In genomic region chr17:7018331-7018964, GRCh38 we compare ENCODE assay signal across 15 cellular contexts. TPM values are rescaled to one million over a fixed set of nuclear protein-coding genes. Genes with fewer than 3 reads are reported as not detected.
DNase-seq lines count a peak whose midpoint lies in the region; ATAC-seq, FAIRE-seq and TF ChIP-seq lines count a peak whose summit lies in the region.
"Had no signal": no experiment of that assay in that cellular context is flagged by ENCODE, and none has a peak within 500 bp of the region (broad histone marks: within the 10 kb centered on the region; RNA-seq: fewer than 3 reads in every experiment).

No MANE protein-coding gene starts in this region.

- H3K4me3 ChIP-seq in GM23248 = peak overlapping the region; percentile 68
- H3K4me3 ChIP-seq in kidney (ENCODE audit: low read length in 2 of 2) = peak overlapping the region; percentile 22 to 75
- H3K4me3 ChIP-seq in skin epidermis = peak overlapping the region; percentile 24 to 44 (median 34)

- H3K27me3 ChIP-seq in GM23248 (replicated peaks; ENCODE audit: insufficient read depth) = no peaks in the 10 kb centered on the region

- FAIRE-seq in kidney (lab: Jason Lieb, UNC) = no peak

- no peaks in the 10 kb centered on the region for H3K36me3 ChIP-seq in GM23248 (ENCODE audit: low read depth)
- no peaks in the 10 kb centered on the region for H3K36me3 ChIP-seq in kidney (ENCODE audit: control insufficient read depth in 1 of 2, insufficient read depth in 2 of 2, low read length in 2 of 2)

- H2AFZ ChIP-seq in GM23248 = peak overlapping the region; percentile 89

- no peak for ATAC-seq in GM18867 (IDR thresholded peaks at IDR 0.05; ENCODE audit: unreplicated experiment)
- ATAC-seq: foreskin keratinocyte had no signal

- 27 to 43% methylated on average over 9 to 10 of the region's 10 CpGs for WGBS in GM23248 (ENCODE audit: low coverage in 1 of 2, low lambda C conversion rate in 2 of 2, missing lambda C conversion rate in 2 of 2), 2 experiments
- WGBS in adipose tissue, 3 donors = 51 to 85% (median 69%) methylated on average over 8 to 10 of the region's 10 CpGs

- H4K20me1 ChIP-seq in GM23248 (ENCODE audit: insufficient read depth) = no peaks in the 10 kb centered on the region

- H3K79me2 ChIP-seq in GM23248 (ENCODE audit: insufficient read depth) = peaks cover 21% of the 10 kb centered on the region

- intact Hi-C loops in kidney (cut with DNase I) = no loop called here

- H3F3A ChIP-seq in GM23248 (ENCODE audit: insufficient read depth) = peaks cover 19% of the 10 kb centered on the region

- H3K9ac ChIP-seq in GM23248 (peak overlapping the region; percentile 84), kidney (ENCODE audit: low read length in 2 of 2) (peak overlapping the region; percentile 39 to 77)

- H3K27ac ChIP-seq in GM23248 (peak overlapping the region; percentile 44), adipose tissue (ENCODE audit: low read depth, low read length) (peak overlapping the region; percentile 40), kidney (ENCODE audit: low read depth in 2 of 2, low read length in 2 of 2) (peak overlapping the region; percentile 73 to 78), skin epidermis (peak overlapping the region; percentile 32 to 100 (median 93))
- H3K27ac ChIP-seq: foreskin keratinocyte, neutrophil had no signal

- peak overlapping the region; percentile 98 for H3K4me2 ChIP-seq in GM23248 (ENCODE audit: unreplicated experiment)

- no peak for TF ChIP-seq CTCF in kidney (IDR thresholded peaks at IDR 0.05; ENCODE audit: borderline replicate concordance, extremely low read depth, insufficient read depth)
- TF ChIP-seq CTCF in GM10266 (IDR thresholded peaks at IDR 0.05; ENCODE audit: control insufficient read depth, insufficient read depth, low read depth, missing control alignments) = no peak

- DNase-seq in GM23248 (peak; percentile 58), kidney (peak; percentile 85), GM10266 (ENCODE audit: extremely low spot score) (no peak), NCI-H1092 treated with DMSO at 0.1 percent for 48 hours (lab: John Stamatoyannopoulos, UW) (no peak), NCI-H1694 treated with DMSO at 0.1 percent for 48 hours (lab: John Stamatoyannopoulos, UW) (no peak)
- DNase-seq: activated gamma-delta T cell treated with Interleukin-2 at 50 U/mL for 16 hours, DMS 273 treated with DMSO at 0.1 percent for 48 hours, foreskin keratinocyte, NCI-H446 treated with DMSO at 0.1 percent for 48 hours had no signal

- H3K9me3 ChIP-seq in GM23248 (ENCODE audit: low read depth) = no peaks in the 10 kb centered on the region
- H3K9me3 ChIP-seq in kidney (ENCODE audit: control insufficient read depth in 1 of 2, low read length in 2 of 2) = no peaks in the 10 kb centered on the region
- H3K9me3 ChIP-seq: neutrophil had no signal

- H3K9me2 ChIP-seq in GM23248 (ENCODE audit: insufficient read depth) = no peaks in the 10 kb centered on the region

- H3K4me1 ChIP-seq in GM23248 (ENCODE audit: insufficient read depth) (peaks cover 33% of the 10 kb centered on the region; the same call in 1 of the 2 replicates), kidney (ENCODE audit: control insufficient read depth in 1 of 2, insufficient read depth in 1 of 2, low read depth in 1 of 2, low read length in 2 of 2) (peaks cover 11 to 21% of the 10 kb centered on the region in 2 donors)
- H3K4me1 ChIP-seq: foreskin keratinocyte had no signal

- in situ Hi-C loops in GM23248 (cut with MboI) = no loop called here

RNA-seq across cellular contexts. Expression of gene BCL6B, which starts 4.4 kb away (rescaled TPM):
- not detected in 2 replicates for total RNA-seq in GM23248 (2014; rRNA removed; shearing (Covaris generic))
- polyA plus RNA-seq in GM23248 (2016; fragmentation: Nextera tagmentation; extraction: Ambion mirVana) (not detected in 2 replicates), adipose tissue (10 to 100 TPM in 2 of 3 donors, 1 to 10 TPM in 1; 3.1 to 23.0 (median 16.6) TPM), kidney (ENCODE audit: insufficient read depth, low read depth, low replicate concordance) (4.4 TPM)
- total RNA-seq in kidney = 33.3 TPM
- total RNA-seq: HT-29 had no signal

RNA-seq across cellular contexts. Expression of gene RNASEK, which starts 6.0 kb away (rescaled TPM):
- total RNA-seq in GM23248 (2014; rRNA removed; shearing (Covaris generic)) = 130 and 211 TPM in 2 replicates
- 623 and 652 TPM in 2 replicates for polyA plus RNA-seq in GM23248 (2016; fragmentation: Nextera tagmentation; extraction: Ambion mirVana)
- 100 to 1,000 TPM; 133 to 384 (median 349) TPM for polyA plus RNA-seq in adipose tissue
- 195 TPM for total RNA-seq in kidney
- 971 TPM for polyA plus RNA-seq in kidney (ENCODE audit: insufficient read depth, low read depth, low replicate concordance)

RNA-seq across cellular contexts. Expression of gene SLC16A13, which starts 17.4 kb away (rescaled TPM):
- total RNA-seq in GM23248 (2014; rRNA removed; shearing (Covaris generic)) = 0.25 TPM in 1 of 2 replicates, not detected in the other
- polyA plus RNA-seq in GM23248 (2016; fragmentation: Nextera tagmentation; extraction: Ambion mirVana) (0.87 and 1.1 TPM in 2 replicates), adipose tissue (1 to 10 TPM in 2 of 3 donors, under 1 TPM in 1; 0.89 to 2.4 (median 1.8) TPM), kidney (ENCODE audit: insufficient read depth, low read depth, low replicate concordance) (11.6 TPM)
- 6.5 TPM for total RNA-seq in kidney

RNA-seq across cellular contexts. Expression of gene ALOX12, which starts 22.6 kb away (rescaled TPM):
- total RNA-seq in GM23248 (2014; rRNA removed; shearing (Covaris generic)) = not detected in 2 replicates
- 0.24 and 0.31 TPM in 2 replicates for polyA plus RNA-seq in GM23248 (2016; fragmentation: Nextera tagmentation; extraction: Ambion mirVana)
- polyA plus RNA-seq in adipose tissue = under 1 TPM in 1 of 3 donors, not detected in 2; 0.13 TPM
- total RNA-seq in kidney = not detected
- not detected for polyA plus RNA-seq in kidney (ENCODE audit: insufficient read depth, low read depth, low replicate concordance)
- total RNA-seq: HT-29; T-helper 2 cell treated with Interferon-gamma antibody and Interleukin-4, amounts not matched to agents 100 ng/mL and 5 ng/mL, for 36 hours had no signal

RNA-seq across cellular contexts. Expression of gene SLC16A11, which starts 25.4 kb away (rescaled TPM):
- total RNA-seq in GM23248 (2014; rRNA removed; shearing (Covaris generic)) = not detected in 2 replicates
- polyA plus RNA-seq in GM23248 (2016; fragmentation: Nextera tagmentation; extraction: Ambion mirVana) (0.30 TPM in 1 of 2 replicates, not detected in the other), adipose tissue (1 to 10 TPM; 2.2 to 9.7 (median 2.5) TPM), kidney (ENCODE audit: insufficient read depth, low read depth, low replicate concordance) (7.8 TPM)
- total RNA-seq in kidney = 2.1 TPM
- total RNA-seq: HT-29 had no signal

Comparison
In these comparisons a context has a peak if more than half of its experiments do, and no peak if none do; other contexts are left out.
1. DNase-seq: peak in GM23248 (single experiment) and kidney (single experiment); none in GM10266 (single experiment), NCI-H1092 treated with DMSO at 0.1 percent for 48 hours (single experiment) and NCI-H1694 treated with DMSO at 0.1 percent for 48 hours (single experiment).
2. H3K27ac ChIP-seq: peak in every context shown above with its lines; median percentile 93 in skin epidermis; 76 in kidney; 44 in GM23248; 40 in adipose tissue.
3. Peak in every context shown above with its lines, with median percentiles within 50 percentile points of each other: H3K4me3 ChIP-seq.